1 cellular context compared by ENCODE assay signal in the genomic region with DNA sequence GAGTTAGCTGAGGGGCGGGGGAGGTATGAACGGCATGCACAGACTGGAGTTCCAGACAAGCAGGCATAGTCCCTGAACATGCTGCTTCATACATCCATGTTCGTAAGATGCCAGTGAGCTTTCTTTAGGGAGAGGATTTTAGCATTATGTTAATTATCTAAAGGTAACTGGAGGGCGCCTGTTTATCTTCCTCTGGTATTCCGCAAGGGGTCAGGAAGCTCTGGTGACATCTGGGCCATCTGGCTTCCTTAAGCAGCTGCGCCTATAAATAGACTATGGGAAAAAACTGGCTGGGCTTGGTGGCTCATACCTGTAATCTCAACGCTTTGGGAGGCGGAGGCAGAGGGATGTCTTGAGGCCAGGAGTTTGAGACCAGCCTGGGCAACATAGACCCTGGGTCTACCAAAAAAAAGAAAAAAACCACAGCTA.
TF ChIP-seq lines count a peak whose summit lies in the region.

No MANE protein-coding gene starts in this region.

TF ChIP-seq in GM23338, 12 proteins besides CTCF, POLR2A, EP300 and RAD21 (continued from another document):
- TF ChIP-seq, protein P1, sequence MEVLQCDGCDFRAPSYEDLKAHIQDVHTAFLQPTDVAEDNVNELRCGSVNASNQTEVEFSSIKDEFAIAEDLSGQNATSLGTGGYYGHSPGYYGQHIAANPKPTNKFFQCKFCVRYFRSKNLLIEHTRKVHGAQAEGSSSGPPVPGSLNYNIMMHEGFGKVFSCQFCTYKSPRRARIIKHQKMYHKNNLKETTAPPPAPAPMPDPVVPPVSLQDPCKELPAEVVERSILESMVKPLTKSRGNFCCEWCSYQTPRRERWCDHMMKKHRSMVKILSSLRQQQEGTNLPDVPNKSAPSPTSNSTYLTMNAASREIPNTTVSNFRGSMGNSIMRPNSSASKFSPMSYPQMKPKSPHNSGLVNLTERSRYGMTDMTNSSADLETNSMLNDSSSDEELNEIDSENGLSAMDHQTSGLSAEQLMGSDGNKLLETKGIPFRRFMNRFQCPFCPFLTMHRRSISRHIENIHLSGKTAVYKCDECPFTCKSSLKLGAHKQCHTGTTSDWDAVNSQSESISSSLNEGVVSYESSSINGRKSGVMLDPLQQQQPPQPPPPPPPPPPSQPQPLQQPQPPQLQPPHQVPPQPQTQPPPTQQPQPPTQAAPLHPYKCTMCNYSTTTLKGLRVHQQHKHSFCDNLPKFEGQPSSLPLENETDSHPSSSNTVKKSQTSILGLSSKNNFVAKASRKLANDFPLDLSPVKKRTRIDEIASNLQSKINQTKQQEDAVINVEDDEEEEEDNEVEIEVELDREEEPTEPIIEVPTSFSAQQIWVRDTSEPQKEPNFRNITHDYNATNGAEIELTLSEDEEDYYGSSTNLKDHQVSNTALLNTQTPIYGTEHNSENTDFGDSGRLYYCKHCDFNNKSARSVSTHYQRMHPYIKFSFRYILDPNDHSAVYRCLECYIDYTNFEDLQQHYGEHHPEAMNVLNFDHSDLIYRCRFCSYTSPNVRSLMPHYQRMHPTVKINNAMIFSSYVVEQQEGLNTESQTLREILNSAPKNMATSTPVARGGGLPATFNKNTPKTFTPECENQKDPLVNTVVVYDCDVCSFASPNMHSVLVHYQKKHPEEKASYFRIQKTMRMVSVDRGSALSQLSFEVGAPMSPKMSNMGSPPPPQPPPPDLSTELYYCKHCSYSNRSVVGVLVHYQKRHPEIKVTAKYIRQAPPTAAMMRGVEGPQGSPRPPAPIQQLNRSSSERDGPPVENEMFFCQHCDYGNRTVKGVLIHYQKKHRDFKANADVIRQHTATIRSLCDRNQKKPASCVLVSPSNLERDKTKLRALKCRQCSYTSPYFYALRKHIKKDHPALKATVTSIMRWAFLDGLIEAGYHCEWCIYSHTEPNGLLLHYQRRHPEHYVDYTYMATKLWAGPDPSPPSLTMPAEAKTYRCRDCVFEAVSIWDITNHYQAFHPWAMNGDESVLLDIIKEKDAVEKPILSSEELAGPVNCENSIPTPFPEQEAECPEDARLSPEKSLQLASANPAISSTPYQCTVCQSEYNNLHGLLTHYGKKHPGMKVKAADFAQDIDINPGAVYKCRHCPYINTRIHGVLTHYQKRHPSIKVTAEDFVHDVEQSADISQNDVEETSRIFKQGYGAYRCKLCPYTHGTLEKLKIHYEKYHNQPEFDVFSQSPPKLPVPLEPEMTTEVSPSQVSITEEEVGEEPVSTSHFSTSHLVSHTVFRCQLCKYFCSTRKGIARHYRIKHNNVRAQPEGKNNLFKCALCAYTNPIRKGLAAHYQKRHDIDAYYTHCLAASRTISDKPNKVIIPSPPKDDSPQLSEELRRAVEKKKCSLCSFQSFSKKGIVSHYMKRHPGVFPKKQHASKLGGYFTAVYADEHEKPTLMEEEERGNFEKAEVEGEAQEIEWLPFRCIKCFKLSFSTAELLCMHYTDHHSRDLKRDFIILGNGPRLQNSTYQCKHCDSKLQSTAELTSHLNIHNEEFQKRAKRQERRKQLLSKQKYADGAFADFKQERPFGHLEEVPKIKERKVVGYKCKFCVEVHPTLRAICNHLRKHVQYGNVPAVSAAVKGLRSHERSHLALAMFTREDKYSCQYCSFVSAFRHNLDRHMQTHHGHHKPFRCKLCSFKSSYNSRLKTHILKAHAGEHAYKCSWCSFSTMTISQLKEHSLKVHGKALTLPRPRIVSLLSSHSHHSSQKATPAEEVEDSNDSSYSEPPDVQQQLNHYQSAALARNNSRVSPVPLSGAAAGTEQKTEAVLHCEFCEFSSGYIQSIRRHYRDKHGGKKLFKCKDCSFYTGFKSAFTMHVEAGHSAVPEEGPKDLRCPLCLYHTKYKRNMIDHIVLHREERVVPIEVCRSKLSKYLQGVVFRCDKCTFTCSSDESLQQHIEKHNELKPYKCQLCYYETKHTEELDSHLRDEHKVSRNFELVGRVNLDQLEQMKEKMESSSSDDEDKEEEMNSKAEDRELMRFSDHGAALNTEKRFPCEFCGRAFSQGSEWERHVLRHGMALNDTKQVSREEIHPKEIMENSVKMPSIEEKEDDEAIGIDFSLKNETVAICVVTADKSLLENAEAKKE (CRISPR knock-in tag; IDR thresholded peaks at IDR 0.05) = no peak
- TF ChIP-seq STAT1 (IDR thresholded peaks at IDR 0.05; ENCODE audit: unreplicated experiment) = no peak
- TF ChIP-seq POLR2AphosphoS5 (IDR thresholded peaks at IDR 0.05; ENCODE audit: low read depth) = no peak
- TF ChIP-seq, protein P2, sequence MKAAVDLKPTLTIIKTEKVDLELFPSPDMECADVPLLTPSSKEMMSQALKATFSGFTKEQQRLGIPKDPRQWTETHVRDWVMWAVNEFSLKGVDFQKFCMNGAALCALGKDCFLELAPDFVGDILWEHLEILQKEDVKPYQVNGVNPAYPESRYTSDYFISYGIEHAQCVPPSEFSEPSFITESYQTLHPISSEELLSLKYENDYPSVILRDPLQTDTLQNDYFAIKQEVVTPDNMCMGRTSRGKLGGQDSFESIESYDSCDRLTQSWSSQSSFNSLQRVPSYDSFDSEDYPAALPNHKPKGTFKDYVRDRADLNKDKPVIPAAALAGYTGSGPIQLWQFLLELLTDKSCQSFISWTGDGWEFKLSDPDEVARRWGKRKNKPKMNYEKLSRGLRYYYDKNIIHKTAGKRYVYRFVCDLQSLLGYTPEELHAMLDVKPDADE (IDR thresholded peaks at IDR 0.05) = no peak
- TF ChIP-seq NANOG (IDR thresholded peaks at IDR 0.05; ENCODE audit: borderline replicate concordance) = no peak
- no peak for TF ChIP-seq JUNB (IDR thresholded peaks at IDR 0.05; ENCODE audit: unreplicated experiment)
- no peak for TF ChIP-seq CREB1 (CRISPR knock-in tag; IDR thresholded peaks at IDR 0.05; ENCODE audit: low read depth)
- no peak for TF ChIP-seq ZNF114 (CRISPR knock-in tag; IDR thresholded peaks at IDR 0.05)
- TF ChIP-seq EZH2phosphoT487 (IDR thresholded peaks at IDR 0.05; ENCODE audit: unreplicated experiment) = no peak
